Comparison of ENCODE assay signal across 1 cellular context in the genomic region with DNA sequence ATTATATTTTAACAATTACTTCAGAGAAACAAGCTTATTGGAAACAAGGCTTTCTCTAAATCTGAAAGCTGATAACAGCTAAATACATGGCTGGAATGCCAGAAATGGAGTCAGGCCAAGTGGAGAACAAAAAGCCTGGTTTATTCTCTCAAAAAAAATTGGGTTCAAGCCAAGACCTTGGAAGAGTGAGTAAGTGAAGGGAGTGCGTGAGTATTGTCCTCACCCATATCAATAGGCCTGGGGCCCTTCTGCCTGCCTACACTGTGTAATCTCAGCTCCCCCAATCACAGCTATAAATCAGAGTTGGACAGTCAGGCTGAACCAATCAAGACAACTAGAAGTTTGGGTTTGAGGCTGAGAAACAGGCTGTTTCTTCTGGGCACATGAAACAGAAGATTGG.
TF ChIP-seq lines count a peak whose summit lies in the region.

No MANE protein-coding gene starts in this region.

TF ChIP-seq in HepG2, 621 proteins besides CTCF, POLR2A, EP300 and RAD21 (continued from another document and continues in another):
- TF ChIP-seq, protein P1, sequence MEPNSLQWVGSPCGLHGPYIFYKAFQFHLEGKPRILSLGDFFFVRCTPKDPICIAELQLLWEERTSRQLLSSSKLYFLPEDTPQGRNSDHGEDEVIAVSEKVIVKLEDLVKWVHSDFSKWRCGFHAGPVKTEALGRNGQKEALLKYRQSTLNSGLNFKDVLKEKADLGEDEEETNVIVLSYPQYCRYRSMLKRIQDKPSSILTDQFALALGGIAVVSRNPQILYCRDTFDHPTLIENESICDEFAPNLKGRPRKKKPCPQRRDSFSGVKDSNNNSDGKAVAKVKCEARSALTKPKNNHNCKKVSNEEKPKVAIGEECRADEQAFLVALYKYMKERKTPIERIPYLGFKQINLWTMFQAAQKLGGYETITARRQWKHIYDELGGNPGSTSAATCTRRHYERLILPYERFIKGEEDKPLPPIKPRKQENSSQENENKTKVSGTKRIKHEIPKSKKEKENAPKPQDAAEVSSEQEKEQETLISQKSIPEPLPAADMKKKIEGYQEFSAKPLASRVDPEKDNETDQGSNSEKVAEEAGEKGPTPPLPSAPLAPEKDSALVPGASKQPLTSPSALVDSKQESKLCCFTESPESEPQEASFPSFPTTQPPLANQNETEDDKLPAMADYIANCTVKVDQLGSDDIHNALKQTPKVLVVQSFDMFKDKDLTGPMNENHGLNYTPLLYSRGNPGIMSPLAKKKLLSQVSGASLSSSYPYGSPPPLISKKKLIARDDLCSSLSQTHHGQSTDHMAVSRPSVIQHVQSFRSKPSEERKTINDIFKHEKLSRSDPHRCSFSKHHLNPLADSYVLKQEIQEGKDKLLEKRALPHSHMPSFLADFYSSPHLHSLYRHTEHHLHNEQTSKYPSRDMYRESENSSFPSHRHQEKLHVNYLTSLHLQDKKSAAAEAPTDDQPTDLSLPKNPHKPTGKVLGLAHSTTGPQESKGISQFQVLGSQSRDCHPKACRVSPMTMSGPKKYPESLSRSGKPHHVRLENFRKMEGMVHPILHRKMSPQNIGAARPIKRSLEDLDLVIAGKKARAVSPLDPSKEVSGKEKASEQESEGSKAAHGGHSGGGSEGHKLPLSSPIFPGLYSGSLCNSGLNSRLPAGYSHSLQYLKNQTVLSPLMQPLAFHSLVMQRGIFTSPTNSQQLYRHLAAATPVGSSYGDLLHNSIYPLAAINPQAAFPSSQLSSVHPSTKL (CRISPR knock-in tag; IDR thresholded peaks at IDR 0.05), result peak; percentile 37; the same call in 1 of the 2 replicates
- no peak for TF ChIP-seq TBX2 (CRISPR knock-in tag; IDR thresholded peaks at IDR 0.05; ENCODE audit: borderline replicate concordance)
- TF ChIP-seq PCBP2 (optimal IDR thresholded peaks at IDR 0.05; ENCODE audit: low read depth, low read length, poor library complexity, severe bottlenecking), result no peak
- TF ChIP-seq ZSCAN22 (CRISPR knock-in tag; IDR thresholded peaks at IDR 0.05), result no peak
- TF ChIP-seq, protein P2, sequence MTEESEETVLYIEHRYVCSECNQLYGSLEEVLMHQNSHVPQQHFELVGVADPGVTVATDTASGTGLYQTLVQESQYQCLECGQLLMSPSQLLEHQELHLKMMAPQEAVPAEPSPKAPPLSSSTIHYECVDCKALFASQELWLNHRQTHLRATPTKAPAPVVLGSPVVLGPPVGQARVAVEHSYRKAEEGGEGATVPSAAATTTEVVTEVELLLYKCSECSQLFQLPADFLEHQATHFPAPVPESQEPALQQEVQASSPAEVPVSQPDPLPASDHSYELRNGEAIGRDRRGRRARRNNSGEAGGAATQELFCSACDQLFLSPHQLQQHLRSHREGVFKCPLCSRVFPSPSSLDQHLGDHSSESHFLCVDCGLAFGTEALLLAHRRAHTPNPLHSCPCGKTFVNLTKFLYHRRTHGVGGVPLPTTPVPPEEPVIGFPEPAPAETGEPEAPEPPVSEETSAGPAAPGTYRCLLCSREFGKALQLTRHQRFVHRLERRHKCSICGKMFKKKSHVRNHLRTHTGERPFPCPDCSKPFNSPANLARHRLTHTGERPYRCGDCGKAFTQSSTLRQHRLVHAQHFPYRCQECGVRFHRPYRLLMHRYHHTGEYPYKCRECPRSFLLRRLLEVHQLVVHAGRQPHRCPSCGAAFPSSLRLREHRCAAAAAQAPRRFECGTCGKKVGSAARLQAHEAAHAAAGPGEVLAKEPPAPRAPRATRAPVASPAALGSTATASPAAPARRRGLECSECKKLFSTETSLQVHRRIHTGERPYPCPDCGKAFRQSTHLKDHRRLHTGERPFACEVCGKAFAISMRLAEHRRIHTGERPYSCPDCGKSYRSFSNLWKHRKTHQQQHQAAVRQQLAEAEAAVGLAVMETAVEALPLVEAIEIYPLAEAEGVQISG (CRISPR knock-in tag; IDR thresholded peaks at IDR 0.05), result no peak
- no peak for TF ChIP-seq ETV6 (CRISPR knock-in tag; conservative IDR thresholded peaks at IDR 0.05)
- TF ChIP-seq ZNF746 (CRISPR knock-in tag; IDR thresholded peaks at IDR 0.05), result no peak
- TF ChIP-seq ZNF101 (CRISPR knock-in tag; IDR thresholded peaks at IDR 0.05; ENCODE audit: borderline replicate concordance, low read depth), result no peak
- no peak for TF ChIP-seq TAF15 (IDR thresholded peaks at IDR 0.05; ENCODE audit: low read depth, low read length, poor library complexity, severe bottlenecking)
- TF ChIP-seq ARID2 (CRISPR knock-in tag; IDR thresholded peaks at IDR 0.05; ENCODE audit: borderline replicate concordance), result no peak
- TF ChIP-seq POLR2AphosphoS5 (IDR thresholded peaks at IDR 0.05; ENCODE audit: low read depth, low read length), result no peak
- TF ChIP-seq, protein P3, sequence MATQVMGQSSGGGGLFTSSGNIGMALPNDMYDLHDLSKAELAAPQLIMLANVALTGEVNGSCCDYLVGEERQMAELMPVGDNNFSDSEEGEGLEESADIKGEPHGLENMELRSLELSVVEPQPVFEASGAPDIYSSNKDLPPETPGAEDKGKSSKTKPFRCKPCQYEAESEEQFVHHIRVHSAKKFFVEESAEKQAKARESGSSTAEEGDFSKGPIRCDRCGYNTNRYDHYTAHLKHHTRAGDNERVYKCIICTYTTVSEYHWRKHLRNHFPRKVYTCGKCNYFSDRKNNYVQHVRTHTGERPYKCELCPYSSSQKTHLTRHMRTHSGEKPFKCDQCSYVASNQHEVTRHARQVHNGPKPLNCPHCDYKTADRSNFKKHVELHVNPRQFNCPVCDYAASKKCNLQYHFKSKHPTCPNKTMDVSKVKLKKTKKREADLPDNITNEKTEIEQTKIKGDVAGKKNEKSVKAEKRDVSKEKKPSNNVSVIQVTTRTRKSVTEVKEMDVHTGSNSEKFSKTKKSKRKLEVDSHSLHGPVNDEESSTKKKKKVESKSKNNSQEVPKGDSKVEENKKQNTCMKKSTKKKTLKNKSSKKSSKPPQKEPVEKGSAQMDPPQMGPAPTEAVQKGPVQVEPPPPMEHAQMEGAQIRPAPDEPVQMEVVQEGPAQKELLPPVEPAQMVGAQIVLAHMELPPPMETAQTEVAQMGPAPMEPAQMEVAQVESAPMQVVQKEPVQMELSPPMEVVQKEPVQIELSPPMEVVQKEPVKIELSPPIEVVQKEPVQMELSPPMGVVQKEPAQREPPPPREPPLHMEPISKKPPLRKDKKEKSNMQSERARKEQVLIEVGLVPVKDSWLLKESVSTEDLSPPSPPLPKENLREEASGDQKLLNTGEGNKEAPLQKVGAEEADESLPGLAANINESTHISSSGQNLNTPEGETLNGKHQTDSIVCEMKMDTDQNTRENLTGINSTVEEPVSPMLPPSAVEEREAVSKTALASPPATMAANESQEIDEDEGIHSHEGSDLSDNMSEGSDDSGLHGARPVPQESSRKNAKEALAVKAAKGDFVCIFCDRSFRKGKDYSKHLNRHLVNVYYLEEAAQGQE (IDR thresholded peaks at IDR 0.05; ENCODE audit: borderline replicate concordance in 1 of 2, low read depth in 1 of 2, low read length in 2 of 2), result no peak
- no peak for TF ChIP-seq SRSF1 (optimal IDR thresholded peaks at IDR 0.05; ENCODE audit: low read depth, low read length)
- no peak for TF ChIP-seq ZMAT3 (CRISPR knock-in tag; conservative IDR thresholded peaks at IDR 0.05)
- TF ChIP-seq GFI1 (CRISPR knock-in tag; IDR thresholded peaks at IDR 0.05; ENCODE audit: borderline replicate concordance), result peak; percentile 96
- TF ChIP-seq THAP11 (CRISPR knock-in tag; IDR thresholded peaks at IDR 0.05), result no peak
- no peak for TF ChIP-seq SALL1 (CRISPR knock-in tag; IDR thresholded peaks at IDR 0.05)
- TF ChIP-seq, protein P4, sequence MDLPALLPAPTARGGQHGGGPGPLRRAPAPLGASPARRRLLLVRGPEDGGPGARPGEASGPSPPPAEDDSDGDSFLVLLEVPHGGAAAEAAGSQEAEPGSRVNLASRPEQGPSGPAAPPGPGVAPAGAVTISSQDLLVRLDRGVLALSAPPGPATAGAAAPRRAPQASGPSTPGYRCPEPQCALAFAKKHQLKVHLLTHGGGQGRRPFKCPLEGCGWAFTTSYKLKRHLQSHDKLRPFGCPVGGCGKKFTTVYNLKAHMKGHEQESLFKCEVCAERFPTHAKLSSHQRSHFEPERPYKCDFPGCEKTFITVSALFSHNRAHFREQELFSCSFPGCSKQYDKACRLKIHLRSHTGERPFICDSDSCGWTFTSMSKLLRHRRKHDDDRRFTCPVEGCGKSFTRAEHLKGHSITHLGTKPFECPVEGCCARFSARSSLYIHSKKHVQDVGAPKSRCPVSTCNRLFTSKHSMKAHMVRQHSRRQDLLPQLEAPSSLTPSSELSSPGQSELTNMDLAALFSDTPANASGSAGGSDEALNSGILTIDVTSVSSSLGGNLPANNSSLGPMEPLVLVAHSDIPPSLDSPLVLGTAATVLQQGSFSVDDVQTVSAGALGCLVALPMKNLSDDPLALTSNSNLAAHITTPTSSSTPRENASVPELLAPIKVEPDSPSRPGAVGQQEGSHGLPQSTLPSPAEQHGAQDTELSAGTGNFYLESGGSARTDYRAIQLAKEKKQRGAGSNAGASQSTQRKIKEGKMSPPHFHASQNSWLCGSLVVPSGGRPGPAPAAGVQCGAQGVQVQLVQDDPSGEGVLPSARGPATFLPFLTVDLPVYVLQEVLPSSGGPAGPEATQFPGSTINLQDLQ (CRISPR knock-in tag; IDR thresholded peaks at IDR 0.05), result no peak
- TF ChIP-seq ZNF564 (CRISPR knock-in tag; IDR thresholded peaks at IDR 0.05), result no peak
- no peak for TF ChIP-seq CREB1 (IDR thresholded peaks at IDR 0.05)
- TF ChIP-seq CREB1 (CRISPR knock-in tag; IDR thresholded peaks at IDR 0.05), result peak; percentile 47; the same call in 1 of the 2 replicates
- no peak for TF ChIP-seq XRCC5 (optimal IDR thresholded peaks at IDR 0.05; ENCODE audit: low read length)
- TF ChIP-seq ZNF747 (CRISPR knock-in tag; IDR thresholded peaks at IDR 0.05; ENCODE audit: borderline replicate concordance), result no peak
- TF ChIP-seq, protein P5, sequence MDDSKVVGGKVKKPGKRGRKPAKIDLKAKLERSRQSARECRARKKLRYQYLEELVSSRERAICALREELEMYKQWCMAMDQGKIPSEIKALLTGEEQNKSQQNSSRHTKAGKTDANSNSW (CRISPR knock-in tag; IDR thresholded peaks at IDR 0.05; ENCODE audit: borderline replicate concordance), result no peak
- TF ChIP-seq, protein P6, sequence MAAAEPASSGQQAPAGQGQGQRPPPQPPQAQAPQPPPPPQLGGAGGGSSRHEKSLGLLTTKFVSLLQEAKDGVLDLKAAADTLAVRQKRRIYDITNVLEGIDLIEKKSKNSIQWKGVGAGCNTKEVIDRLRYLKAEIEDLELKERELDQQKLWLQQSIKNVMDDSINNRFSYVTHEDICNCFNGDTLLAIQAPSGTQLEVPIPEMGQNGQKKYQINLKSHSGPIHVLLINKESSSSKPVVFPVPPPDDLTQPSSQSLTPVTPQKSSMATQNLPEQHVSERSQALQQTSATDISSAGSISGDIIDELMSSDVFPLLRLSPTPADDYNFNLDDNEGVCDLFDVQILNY (CRISPR knock-in tag; conservative IDR thresholded peaks at IDR 0.05), result no peak
- no peak for TF ChIP-seq SRY (CRISPR knock-in tag; IDR thresholded peaks at IDR 0.05)
- TF ChIP-seq, protein P7, sequence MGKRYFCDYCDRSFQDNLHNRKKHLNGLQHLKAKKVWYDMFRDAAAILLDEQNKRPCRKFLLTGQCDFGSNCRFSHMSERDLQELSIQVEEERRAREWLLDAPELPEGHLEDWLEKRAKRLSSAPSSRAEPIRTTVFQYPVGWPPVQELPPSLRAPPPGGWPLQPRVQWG (CRISPR knock-in tag; IDR thresholded peaks at IDR 0.05; ENCODE audit: borderline replicate concordance, low read depth), result no peak
- no peak for TF ChIP-seq PTBP1 (IDR thresholded peaks at IDR 0.05; ENCODE audit: low read depth, low read length, poor library complexity, severe bottlenecking)
- peak; percentile 65 for TF ChIP-seq PHF21A (CRISPR knock-in tag; IDR thresholded peaks at IDR 0.05)
- TF ChIP-seq AGO1 (IDR thresholded peaks at IDR 0.05; ENCODE audit: low read depth, low read length, poor library complexity, severe bottlenecking), result no peak
- TF ChIP-seq, protein P8, sequence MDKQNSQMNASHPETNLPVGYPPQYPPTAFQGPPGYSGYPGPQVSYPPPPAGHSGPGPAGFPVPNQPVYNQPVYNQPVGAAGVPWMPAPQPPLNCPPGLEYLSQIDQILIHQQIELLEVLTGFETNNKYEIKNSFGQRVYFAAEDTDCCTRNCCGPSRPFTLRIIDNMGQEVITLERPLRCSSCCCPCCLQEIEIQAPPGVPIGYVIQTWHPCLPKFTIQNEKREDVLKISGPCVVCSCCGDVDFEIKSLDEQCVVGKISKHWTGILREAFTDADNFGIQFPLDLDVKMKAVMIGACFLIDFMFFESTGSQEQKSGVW (CRISPR knock-in tag; IDR thresholded peaks at IDR 0.05; ENCODE audit: borderline replicate concordance), result no peak
- TF ChIP-seq, protein P9, sequence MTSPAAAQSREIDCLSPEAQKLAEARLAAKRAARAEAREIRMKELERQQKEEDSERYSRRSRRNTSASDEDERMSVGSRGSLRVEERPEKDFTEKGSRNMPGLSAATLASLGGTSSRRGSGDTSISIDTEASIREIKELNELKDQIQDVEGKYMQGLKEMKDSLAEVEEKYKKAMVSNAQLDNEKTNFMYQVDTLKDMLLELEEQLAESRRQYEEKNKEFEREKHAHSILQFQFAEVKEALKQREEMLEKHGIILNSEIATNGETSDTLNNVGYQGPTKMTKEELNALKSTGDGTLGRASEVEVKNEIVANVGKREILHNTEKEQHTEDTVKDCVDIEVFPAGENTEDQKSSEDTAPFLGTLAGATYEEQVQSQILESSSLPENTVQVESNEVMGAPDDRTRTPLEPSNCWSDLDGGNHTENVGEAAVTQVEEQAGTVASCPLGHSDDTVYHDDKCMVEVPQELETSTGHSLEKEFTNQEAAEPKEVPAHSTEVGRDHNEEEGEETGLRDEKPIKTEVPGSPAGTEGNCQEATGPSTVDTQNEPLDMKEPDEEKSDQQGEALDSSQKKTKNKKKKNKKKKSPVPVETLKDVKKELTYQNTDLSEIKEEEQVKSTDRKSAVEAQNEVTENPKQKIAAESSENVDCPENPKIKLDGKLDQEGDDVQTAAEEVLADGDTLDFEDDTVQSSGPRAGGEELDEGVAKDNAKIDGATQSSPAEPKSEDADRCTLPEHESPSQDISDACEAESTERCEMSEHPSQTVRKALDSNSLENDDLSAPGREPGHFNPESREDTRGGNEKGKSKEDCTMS (CRISPR knock-in tag; conservative IDR thresholded peaks at IDR 0.05), result no peak
- TF ChIP-seq NKX3-1 (CRISPR knock-in tag; IDR thresholded peaks at IDR 0.05), result 0 out of 2 replicates have a peak, but pooled peaks have one; percentile 39
- TF ChIP-seq, protein P10, sequence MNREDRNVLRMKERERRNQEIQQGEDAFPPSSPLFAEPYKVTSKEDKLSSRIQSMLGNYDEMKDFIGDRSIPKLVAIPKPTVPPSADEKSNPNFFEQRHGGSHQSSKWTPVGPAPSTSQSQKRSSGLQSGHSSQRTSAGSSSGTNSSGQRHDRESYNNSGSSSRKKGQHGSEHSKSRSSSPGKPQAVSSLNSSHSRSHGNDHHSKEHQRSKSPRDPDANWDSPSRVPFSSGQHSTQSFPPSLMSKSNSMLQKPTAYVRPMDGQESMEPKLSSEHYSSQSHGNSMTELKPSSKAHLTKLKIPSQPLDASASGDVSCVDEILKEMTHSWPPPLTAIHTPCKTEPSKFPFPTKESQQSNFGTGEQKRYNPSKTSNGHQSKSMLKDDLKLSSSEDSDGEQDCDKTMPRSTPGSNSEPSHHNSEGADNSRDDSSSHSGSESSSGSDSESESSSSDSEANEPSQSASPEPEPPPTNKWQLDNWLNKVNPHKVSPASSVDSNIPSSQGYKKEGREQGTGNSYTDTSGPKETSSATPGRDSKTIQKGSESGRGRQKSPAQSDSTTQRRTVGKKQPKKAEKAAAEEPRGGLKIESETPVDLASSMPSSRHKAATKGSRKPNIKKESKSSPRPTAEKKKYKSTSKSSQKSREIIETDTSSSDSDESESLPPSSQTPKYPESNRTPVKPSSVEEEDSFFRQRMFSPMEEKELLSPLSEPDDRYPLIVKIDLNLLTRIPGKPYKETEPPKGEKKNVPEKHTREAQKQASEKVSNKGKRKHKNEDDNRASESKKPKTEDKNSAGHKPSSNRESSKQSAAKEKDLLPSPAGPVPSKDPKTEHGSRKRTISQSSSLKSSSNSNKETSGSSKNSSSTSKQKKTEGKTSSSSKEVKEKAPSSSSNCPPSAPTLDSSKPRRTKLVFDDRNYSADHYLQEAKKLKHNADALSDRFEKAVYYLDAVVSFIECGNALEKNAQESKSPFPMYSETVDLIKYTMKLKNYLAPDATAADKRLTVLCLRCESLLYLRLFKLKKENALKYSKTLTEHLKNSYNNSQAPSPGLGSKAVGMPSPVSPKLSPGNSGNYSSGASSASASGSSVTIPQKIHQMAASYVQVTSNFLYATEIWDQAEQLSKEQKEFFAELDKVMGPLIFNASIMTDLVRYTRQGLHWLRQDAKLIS (CRISPR knock-in tag; IDR thresholded peaks at IDR 0.05), result no peak
